9 cellular contexts compared by ENCODE assay signal in genomic region chr12:6604254-6605029, GRCh38. TPM values are rescaled to one million over a fixed set of nuclear protein-coding genes. Genes with fewer than 3 reads are reported as not detected.
DNase-seq lines count a peak whose midpoint lies in the region; ATAC-seq and TF ChIP-seq lines count a peak whose summit lies in the region.
"Had no signal": no experiment of that assay in that cellular context is flagged by ENCODE, and none has a peak within 500 bp of the region (broad histone marks: within the 10 kb centered on the region; RNA-seq: fewer than 3 reads in every experiment).

No MANE protein-coding gene starts in this region.

- H3K4me3 ChIP-seq in kidney epithelial cell (ENCODE audit: low read depth, low read length) (peak overlapping the region; percentile 89), thymus (ENCODE audit: low read length) (peak overlapping the region; percentile 90)

- H3K4me1 ChIP-seq in thymus (ENCODE audit: control insufficient read depth, insufficient read depth, low read length), result peaks cover 24% of the 10 kb centered on the region

- 86% methylated on average over 6 of the region's 6 CpGs for WGBS in thymus

- peaks cover 47% of the 10 kb centered on the region for H3K4me1 Mint-ChIP-seq in activated T-cell treated with anti-CD3 and anti-CD28 coated beads, Interleukin-2, amount 50 U/mL, for 72 hours (ENCODE audit: low read depth)
- H3K4me1 Mint-ChIP-seq in activated naive CD8-positive, alpha-beta T cell treated with anti-CD3 and anti-CD28 coated beads, Interleukin-2, amount 10 ng/mL, durations not matched to agents 7 days and 5 days, result peaks cover 37% of the 10 kb centered on the region

- no peak overlapping the region for H3K4me3 Mint-ChIP-seq in activated T-cell treated with anti-CD3 and anti-CD28 coated beads, Interleukin-2, amount 50 U/mL, for 72 hours
- H3K4me3 Mint-ChIP-seq in activated naive CD8-positive, alpha-beta T cell treated with anti-CD3 and anti-CD28 coated beads, Interleukin-2, amount 10 ng/mL, durations not matched to agents 7 days and 5 days, result no peak overlapping the region

- TF ChIP-seq CTCF in kidney epithelial cell (IDR thresholded peaks at IDR 0.05; ENCODE audit: insufficient read depth, low read length, poor library complexity, severe bottlenecking), result no peak

- peaks cover 40 to 43% of the 10 kb centered on the region in 2 donors for H3K36me3 Mint-ChIP-seq in activated T-cell treated with anti-CD3 and anti-CD28 coated beads, Interleukin-2, amount 50 U/mL, for 72 hours (ENCODE audit: insufficient read depth in 2 of 2)
- H3K36me3 Mint-ChIP-seq in activated naive CD8-positive, alpha-beta T cell treated with anti-CD3 and anti-CD28 coated beads, Interleukin-2, amount 10 ng/mL, durations not matched to agents 7 days and 5 days, result peaks cover 46% of the 10 kb centered on the region

- no peaks in the 10 kb centered on the region for H3K9me3 ChIP-seq in thymus (ENCODE audit: control insufficient read depth)

- H3K27me3 ChIP-seq in kidney epithelial cell (ENCODE audit: control insufficient read depth, insufficient read depth, low read length) (no peaks in the 10 kb centered on the region), thymus (ENCODE audit: control insufficient read depth, insufficient read depth) (no peaks in the 10 kb centered on the region)

- DNase-seq in activated T-cell treated with anti-CD3 and anti-CD28 coated beads, Interleukin-2, amount 50 U/mL, for 72 hours, result no peak
- no peak for DNase-seq in activated T-cell treated with anti-CD3 and anti-CD28 coated beads for 4 hours
- DNase-seq in activated naive CD8-positive, alpha-beta T cell treated with anti-CD3 and anti-CD28 coated beads, Interleukin-2, amount 10 ng/mL, durations not matched to agents 7 days and 5 days, result no peak
- DNase-seq in kidney epithelial cell (ENCODE audit: low read depth), result no peak
- DNase-seq in germinal center (ENCODE audit: low spot score), result no peak
- DNase-seq in activated gamma-delta T cell (lab: John Stamatoyannopoulos, UW), result no peak

- H3K36me3 ChIP-seq in kidney epithelial cell (ENCODE audit: control insufficient read depth, insufficient read depth, low read length) (peaks cover 11% of the 10 kb centered on the region), thymus (ENCODE audit: control insufficient read depth, insufficient read depth) (peaks cover 37% of the 10 kb centered on the region)

- H3K27ac Mint-ChIP-seq in activated T-cell treated with anti-CD3 and anti-CD28 coated beads, Interleukin-2, amount 50 U/mL, for 72 hours, result peak overlapping the region; percentile 95
- peak overlapping the region; percentile 87 for H3K27ac Mint-ChIP-seq in activated naive CD8-positive, alpha-beta T cell treated with anti-CD3 and anti-CD28 coated beads, Interleukin-2, amount 10 ng/mL, durations not matched to agents 7 days and 5 days

- ATAC-seq in activated T-cell treated with anti-CD3 and anti-CD28 coated beads, Interleukin-2, amount 50 U/mL, for 72 hours (replicated peaks in 1 of 2), result no peak
- ATAC-seq in activated naive CD8-positive, alpha-beta T cell treated with anti-CD3 and anti-CD28 coated beads, Interleukin-2, amount 10 ng/mL, durations not matched to agents 7 days and 5 days (ENCODE audit: low read depth), result no peak
- ATAC-seq in HG03159 (IDR thresholded peaks at IDR 0.05; ENCODE audit: unreplicated experiment), result no peak

- no peaks in the 10 kb centered on the region for H3K27me3 Mint-ChIP-seq in activated T-cell treated with anti-CD3 and anti-CD28 coated beads, Interleukin-2, amount 50 U/mL, for 72 hours (ENCODE audit: low read depth)
- H3K27me3 Mint-ChIP-seq in activated naive CD8-positive, alpha-beta T cell treated with anti-CD3 and anti-CD28 coated beads, Interleukin-2, amount 10 ng/mL, durations not matched to agents 7 days and 5 days, result no peaks in the 10 kb centered on the region

- no peaks in the 10 kb centered on the region for H3K9me3 Mint-ChIP-seq in activated T-cell treated with anti-CD3 and anti-CD28 coated beads, Interleukin-2, amount 50 U/mL, for 72 hours
- H3K9me3 Mint-ChIP-seq in activated naive CD8-positive, alpha-beta T cell treated with anti-CD3 and anti-CD28 coated beads, Interleukin-2, amount 10 ng/mL, durations not matched to agents 7 days and 5 days, result no peaks in the 10 kb centered on the region

- POLR2A ChIA-PET in activated naive CD8-positive, alpha-beta T cell treated with anti-CD3 and anti-CD28 coated beads, Interleukin-2, amount 10 ng/mL, durations not matched to agents 7 days and 5 days (lab: Charles Lee), result interaction anchor here (0.6 to 2.1 kb wide), 8 partner anchors 9 to 247 kb away, joined by 3 to 10 read pairs (median 4); partner anchors contain the start of genes CDCA3, GAPDH, NOP2 and USP5

- peak overlapping the region; percentile 81 for H3K27ac ChIP-seq in thymus (ENCODE audit: low read depth)

RNA-seq across cellular contexts. Expression of gene CHD4, which starts 2.7 kb away (rescaled TPM):
- total RNA-seq in activated T-cell treated with anti-CD3 and anti-CD28 coated beads, Interleukin-2, amount 50 U/mL, for 72 hours, result 100 to 1,000 TPM; 292 to 299 TPM
- total RNA-seq in activated naive CD8-positive, alpha-beta T cell treated with anti-CD3 and anti-CD28 coated beads, Interleukin-2, amount 10 ng/mL, durations not matched to agents 7 days and 5 days, result 100 to 1,000 TPM; 273 to 277 TPM
- total RNA-seq in kidney epithelial cell, result 276 and 287 TPM in 2 replicates
- polyA plus RNA-seq in thymus, result 230 TPM

RNA-seq across cellular contexts. Expression of gene LPAR5, which starts 31.3 kb away (rescaled TPM):
- total RNA-seq in activated T-cell treated with anti-CD3 and anti-CD28 coated beads, Interleukin-2, amount 50 U/mL, for 72 hours, result 1 to 10 TPM; 4.1 to 8.9 TPM
- total RNA-seq in activated naive CD8-positive, alpha-beta T cell treated with anti-CD3 and anti-CD28 coated beads, Interleukin-2, amount 10 ng/mL, durations not matched to agents 7 days and 5 days, result 10 to 100 TPM; 19.4 to 20.9 TPM
- total RNA-seq in kidney epithelial cell, result 3.8 and 5.2 TPM in 2 replicates
- 3.2 TPM for polyA plus RNA-seq in thymus
- total RNA-seq: Daoy had no signal

RNA-seq across cellular contexts. Expression of gene NOP2, which starts 36.4 kb away (rescaled TPM):
- 10 to 100 TPM; 76.9 to 89.8 TPM for total RNA-seq in activated T-cell treated with anti-CD3 and anti-CD28 coated beads, Interleukin-2, amount 50 U/mL, for 72 hours
- 10 to 100 TPM; 76.1 to 78.6 TPM for total RNA-seq in activated naive CD8-positive, alpha-beta T cell treated with anti-CD3 and anti-CD28 coated beads, Interleukin-2, amount 10 ng/mL, durations not matched to agents 7 days and 5 days
- 52.4 and 62.2 TPM in 2 replicates for total RNA-seq in kidney epithelial cell
- 45.5 TPM for polyA plus RNA-seq in thymus

RNA-seq across cellular contexts. Expression of gene ACRBP, which starts 42.8 kb away (rescaled TPM):
- total RNA-seq in activated T-cell treated with anti-CD3 and anti-CD28 coated beads, Interleukin-2, amount 50 U/mL, for 72 hours, result 1 to 10 TPM; 5.2 to 6.1 TPM
- 1 to 10 TPM; 8.0 to 8.8 TPM for total RNA-seq in activated naive CD8-positive, alpha-beta T cell treated with anti-CD3 and anti-CD28 coated beads, Interleukin-2, amount 10 ng/mL, durations not matched to agents 7 days and 5 days
- total RNA-seq in kidney epithelial cell, result 0.75 and 0.89 TPM in 2 replicates
- 10.5 TPM for polyA plus RNA-seq in thymus
- total RNA-seq: Daoy had no signal

RNA-seq across cellular contexts. Expression of gene IFFO1, which starts 48.6 kb away (rescaled TPM):
- 10 to 100 TPM; 14.2 to 17.0 TPM for total RNA-seq in activated T-cell treated with anti-CD3 and anti-CD28 coated beads, Interleukin-2, amount 50 U/mL, for 72 hours
- total RNA-seq in activated naive CD8-positive, alpha-beta T cell treated with anti-CD3 and anti-CD28 coated beads, Interleukin-2, amount 10 ng/mL, durations not matched to agents 7 days and 5 days, result 10 to 100 TPM; 35.8 to 37.5 TPM
- total RNA-seq in kidney epithelial cell, result 9.9 and 12.4 TPM in 2 replicates
- polyA plus RNA-seq in thymus, result 52.0 TPM
